Comparison of ENCODE assay signal across 10 cellular contexts in the genomic region with DNA sequence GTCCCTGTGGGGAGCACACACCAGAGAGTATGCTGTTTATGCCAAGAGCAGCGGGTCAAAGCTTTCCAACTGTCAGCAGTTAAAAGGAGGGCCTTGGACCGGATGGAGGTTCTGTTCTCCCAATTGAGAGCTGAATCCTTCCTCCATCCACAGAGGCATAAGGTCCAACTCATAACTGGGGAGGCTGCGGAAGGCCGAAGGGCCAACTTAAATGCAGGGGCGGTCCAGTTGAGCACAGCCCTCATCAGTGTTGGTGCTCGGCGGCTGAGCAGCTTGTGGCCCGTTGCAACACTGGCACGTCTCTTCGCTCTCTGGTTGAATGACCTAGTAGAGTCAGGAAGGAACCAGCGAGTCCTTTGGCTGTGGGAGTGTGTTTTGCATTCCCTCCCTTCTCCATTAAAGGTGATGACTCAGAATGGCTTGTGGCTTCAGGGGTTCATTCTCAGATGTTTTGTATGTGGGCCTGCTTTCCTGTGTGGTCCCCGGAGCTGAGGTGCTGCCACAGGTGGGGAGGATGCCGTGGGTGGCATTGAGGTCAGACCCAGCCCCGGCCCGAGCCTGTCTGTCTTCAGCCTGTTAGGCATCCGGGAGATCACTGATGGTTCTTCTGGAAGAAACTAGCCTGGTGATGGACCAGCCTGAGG. TPM values are rescaled to one million over a fixed set of nuclear protein-coding genes. Genes with fewer than 3 reads are reported as not detected.
A peak's percentile ranks its signal among the peaks of the same experiment; 100 is the strongest.
DNase-seq lines count a peak whose midpoint lies in the region; ATAC-seq, FAIRE-seq and TF ChIP-seq lines count a peak whose summit lies in the region.
"Had no signal": no experiment of that assay in that cellular context is flagged by ENCODE, and none has a peak within 500 bp of the region (broad histone marks: within the 10 kb centered on the region; RNA-seq: fewer than 3 reads in every experiment).

No MANE protein-coding gene starts in this region.

- peaks cover 2 to 19% of the 10 kb centered on the region in 2 experiments for H3K36me3 ChIP-seq in endothelial cell of umbilical vein (ENCODE audit: control insufficient read depth in 2 of 2, extremely low read depth in 1 of 2, insufficient read depth in 2 of 2, low read length in 2 of 2)
- no peaks in the 10 kb centered on the region for H3K36me3 ChIP-seq in A673 (ENCODE audit: insufficient read depth, low read length, poor library complexity, severe bottlenecking)
- no peaks in the 10 kb centered on the region for H3K36me3 ChIP-seq in smooth muscle cell (ENCODE audit: low read depth)

- H3K9me3 ChIP-seq in endothelial cell of umbilical vein (replicated peaks; ENCODE audit: control insufficient read depth, insufficient read depth, low read length) (no peaks in the 10 kb centered on the region), A673 (ENCODE audit: low read depth, low read length, poor library complexity, severe bottlenecking) (no peaks in the 10 kb centered on the region), smooth muscle cell (replicated peaks; ENCODE audit: low read depth) (no peaks in the 10 kb centered on the region)

- ATAC-seq in HG02798 (IDR thresholded peaks at IDR 0.05; ENCODE audit: poor library complexity, unreplicated experiment), result peak; percentile 70
- ATAC-seq: K562 had no signal

- H4K20me1 ChIP-seq in endothelial cell of umbilical vein (replicated peaks; ENCODE audit: control insufficient read depth, extremely low read depth, insufficient read depth, low read length), result no peaks in the 10 kb centered on the region
- no peaks in the 10 kb centered on the region for H4K20me1 ChIP-seq in smooth muscle cell (ENCODE audit: low read depth)

- CTCF ChIA-PET in endothelial cell of umbilical vein (lab: Charles Lee), result interaction anchor here (1.5 to 3.0 kb wide), 3 partner anchors 10 to 50 kb away, joined by 5 to 17 read pairs (median 8); no protein-coding TSS in a partner anchor
- CTCF ChIA-PET in A673 (lab: Charles Lee), result no interaction called here

- intact Hi-C loops in endothelial cell of umbilical vein (cut with micrococcal nuclease), result no loop called here
- intact Hi-C loops in A673 (cut with micrococcal nuclease; ENCODE audit: unreplicated experiment), result no loop called here

- TF ChIP-seq CTCF in endothelial cell of umbilical vein (IDR thresholded peaks at IDR 0.05; ENCODE audit: extremely low read depth in 1 of 2, insufficient read depth in 1 of 2, low read depth in 1 of 2, low read length in 2 of 2) (no peak), A673 (conservative IDR thresholded peaks at IDR 0.05; ENCODE audit: low read depth, low read length) (no peak), smooth muscle cell (IDR thresholded peaks at IDR 0.05; ENCODE audit: borderline replicate concordance, insufficient read depth, poor library complexity, severe bottlenecking) (no peak)

- H3K79me2 ChIP-seq in endothelial cell of umbilical vein (ENCODE audit: control insufficient read depth, insufficient read depth, low read length) (no peaks in the 10 kb centered on the region), smooth muscle cell (ENCODE audit: low read depth) (no peaks in the 10 kb centered on the region)

- H3K27me3 ChIP-seq in endothelial cell of umbilical vein (ENCODE audit: control insufficient read depth in 2 of 2, insufficient read depth in 2 of 2, low read length in 2 of 2), result no peaks in the 10 kb centered on the region
- H3K27me3 ChIP-seq in A673 (replicated peaks; ENCODE audit: insufficient read depth, low read depth, low read length, poor library complexity), result no peaks in the 10 kb centered on the region
- H3K27me3 ChIP-seq in smooth muscle cell (ENCODE audit: low read depth), result no peaks in the 10 kb centered on the region

- dilution Hi-C loops in endothelial cell of umbilical vein (cut with MboI; ENCODE audit: extremely low pct_ligation_motif_present, low sequenced_read_pairs), result no loop called here

- no peaks in the 10 kb centered on the region for H3K4me1 ChIP-seq in endothelial cell of umbilical vein (ENCODE audit: control insufficient read depth, extremely low read depth, insufficient read depth, low read length)
- no peaks in the 10 kb centered on the region for H3K4me1 ChIP-seq in A673 (ENCODE audit: insufficient read depth, low read length, poor library complexity, severe bottlenecking)
- no peaks in the 10 kb centered on the region for H3K4me1 ChIP-seq in smooth muscle cell (ENCODE audit: low read depth)

- H2AFZ ChIP-seq in endothelial cell of umbilical vein (ENCODE audit: low read depth, low read length) (no peak overlapping the region), smooth muscle cell (ENCODE audit: low read depth) (no peak overlapping the region)

- H3K27ac ChIP-seq in endothelial cell of umbilical vein (ENCODE audit: insufficient read depth, low read depth, low read length) (no peak overlapping the region), A673 (ENCODE audit: low read depth, low read length, poor library complexity, severe bottlenecking) (no peak overlapping the region), smooth muscle cell (ENCODE audit: low read depth) (no peak overlapping the region)

- FAIRE-seq in endothelial cell of umbilical vein (lab: Jason Lieb, UNC), result no peak
- FAIRE-seq: K562 had no signal

- no peaks in the 10 kb centered on the region for H3F3A ChIP-seq in smooth muscle cell (ENCODE audit: low read depth)

- WGBS in smooth muscle cell (ENCODE audit: low lambda C conversion rate), result 81% methylated on average over 16 of the region's 16 CpGs

- no peak for TF ChIP-seq POLR2A in endothelial cell of umbilical vein (IDR thresholded peaks at IDR 0.05; ENCODE audit: low read depth, low read length)

- BruUV-seq in endothelial cell of umbilical vein (replicated peaks; lab: Mats Ljungman, UMichigan) (no TSS peak), A673 (replicated peaks; lab: Mats Ljungman, UMichigan) (no TSS peak)

- H3K9me1 ChIP-seq in endothelial cell of umbilical vein (replicated peaks; ENCODE audit: control insufficient read depth, extremely low read depth, insufficient read depth, low read length), result no peaks in the 10 kb centered on the region

- H3K4me2 ChIP-seq in endothelial cell of umbilical vein (ENCODE audit: insufficient read depth, low read length), result no peak overlapping the region
- no peak overlapping the region for H3K4me2 ChIP-seq in smooth muscle cell

- POLR2A ChIA-PET in endothelial cell of umbilical vein (lab: Charles Lee), result no interaction called here
- POLR2A ChIA-PET in A673 (lab: Charles Lee; ENCODE audit: low non-redundant PET), result no interaction called here

- H3K4me3 ChIP-seq in endothelial cell of umbilical vein (replicated peaks in 1 of 3; ENCODE audit: insufficient read depth in 1 of 3, low read depth in 1 of 3, low read length in 3 of 3) (no peak overlapping the region), A673 (ENCODE audit: low read depth, low read length, poor library complexity, severe bottlenecking) (no peak overlapping the region), smooth muscle cell (no peak overlapping the region)
- H3K4me3 ChIP-seq: K562 had no signal

- DNase-seq in activated CD4-positive, alpha-beta T cell treated with anti-CD3 and anti-CD28 coated beads for 4 hours, result peak; percentile 55 to 68
- DNase-seq in endothelial cell of umbilical vein (ENCODE audit: low read depth, low spot score) (no peak), A673 (ENCODE audit: low spot score) (no peak), HK-2 (ENCODE audit: unreplicated experiment) (no peak), NCI-H2227 (lab: John Stamatoyannopoulos, UW; ENCODE audit: unreplicated experiment) (no peak), smooth muscle cell (lab: John Stamatoyannopoulos, UW; ENCODE audit: unreplicated experiment) (no peak)
- peak; percentile 32 to 62 for DNase-seq in stimulated activated CD8-positive, alpha-beta memory T cell treated with anti-CD3 and anti-CD28 coated beads, Interleukin-2, amount 100 ng/mL, for 48 hours (ENCODE audit: low read depth in 2 of 2)

- H3K9ac ChIP-seq in endothelial cell of umbilical vein (replicated peaks; ENCODE audit: extremely low read depth, insufficient read depth, low read length), result no peak overlapping the region
- no peak overlapping the region for H3K9ac ChIP-seq in smooth muscle cell (ENCODE audit: low read depth)

TF ChIP-seq in endothelial cell of umbilical vein, 7 proteins besides CTCF, POLR2A, EP300 and RAD21:
- TF ChIP-seq MYC (IDR thresholded peaks at IDR 0.05; ENCODE audit: low read depth, low read length) (no peak), FOS (IDR thresholded peaks at IDR 0.05; ENCODE audit: borderline replicate concordance, insufficient read depth, low read length) (peak; percentile 10)
TF ChIP-seq in endothelial cell of umbilical vein: peak in this region for 1.

RNA-seq across cellular contexts. Expression of gene DMBT1, which starts 44.8 kb away (rescaled TPM):
- total RNA-seq in endothelial cell of umbilical vein, result not detected in 2 replicates
- 0.01 TPM in 1 of 2 replicates, not detected in the other for polyA plus RNA-seq in endothelial cell of umbilical vein
- 0.01 TPM in 1 of 2 replicates, not detected in the other for polyA plus RNA-seq in endothelial cell of umbilical vein (2011; cell fraction: cytosol; rRNA removed)
- 0.03 TPM in 1 of 2 replicates, not detected in the other for polyA plus RNA-seq in endothelial cell of umbilical vein (2011; cell fraction: nucleus; rRNA removed)
- not detected in 2 replicates for polyA plus RNA-seq in endothelial cell of umbilical vein (2012)
- polyA minus RNA-seq in endothelial cell of umbilical vein, result 0.08 TPM in 1 of 2 replicates, not detected in the other
- 1.6 TPM for polyA minus RNA-seq in endothelial cell of umbilical vein (2011; cell fraction: cytosol; rRNA and poly(A)+ RNA removed)
- not detected in 2 replicates for polyA minus RNA-seq in endothelial cell of umbilical vein (2011; cell fraction: nucleus; rRNA and poly(A)+ RNA removed)
- total RNA-seq in A673 (2021), result not detected in 2 replicates
- not detected in 2 replicates for total RNA-seq in smooth muscle cell
- polyA plus RNA-seq in smooth muscle cell, result not detected in 2 replicates
- total RNA-seq: lung microvascular endothelial cell had no signal

RNA-seq across cellular contexts. Expression of gene HTRA1, which starts 54.4 kb away (rescaled TPM):
- total RNA-seq in endothelial cell of umbilical vein, result 192 and 255 TPM in 2 replicates
- polyA plus RNA-seq in endothelial cell of umbilical vein, result 270 and 309 TPM in 2 replicates
- polyA plus RNA-seq in endothelial cell of umbilical vein (2011; cell fraction: cytosol; rRNA removed), result 255 and 265 TPM in 2 replicates
- 148 TPM in 2 replicates for polyA plus RNA-seq in endothelial cell of umbilical vein (2011; cell fraction: nucleus; rRNA removed)
- polyA plus RNA-seq in endothelial cell of umbilical vein (2012), result 177 and 200 TPM in 2 replicates
- polyA minus RNA-seq in endothelial cell of umbilical vein, result 97.3 and 139 TPM in 2 replicates
- polyA minus RNA-seq in endothelial cell of umbilical vein (2011; cell fraction: cytosol; rRNA and poly(A)+ RNA removed), result 16.6 TPM
- polyA minus RNA-seq in endothelial cell of umbilical vein (2011; cell fraction: nucleus; rRNA and poly(A)+ RNA removed), result 27.5 and 29.2 TPM in 2 replicates
- total RNA-seq in A673 (2021), result 0.17 and 0.55 TPM in 2 replicates
- 175 and 197 TPM in 2 replicates for total RNA-seq in smooth muscle cell
- polyA plus RNA-seq in smooth muscle cell, result 170 and 257 TPM in 2 replicates

Comparison
In these comparisons a context has a peak if more than half of its experiments do, and no peak if none do; other contexts are left out.
1. DNase-seq: peak in activated CD4-positive, alpha-beta T cell treated with anti-CD3 and anti-CD28 coated beads for 4 hours (2 of 2) and stimulated activated CD8-positive, alpha-beta memory T cell treated with anti-CD3 and anti-CD28 coated beads, Interleukin-2, amount 100 ng/mL, for 48 hours (2 of 2); none in endothelial cell of umbilical vein (single experiment), A673 (single experiment), HK-2 (single experiment), NCI-H2227 (single experiment) and smooth muscle cell (single experiment).
2. RNA of gene HTRA1, which starts 54.4 kb away (total RNA-seq): 192 to 255 TPM in endothelial cell of umbilical vein and 175 to 197 TPM in smooth muscle cell; 0.17 to 0.55 TPM in A673; every median in the first group is over 100 times any median in the second.